ENCODE assay signal across 8 cellular contexts in genomic region chr16:19168173-19169080, GRCh38. TPM values are rescaled to one million over a fixed set of nuclear protein-coding genes. Genes with fewer than 3 reads are reported as not detected.
A peak's percentile ranks its signal among the peaks of the same experiment; 100 is the strongest.
DNase-seq lines count a peak whose midpoint lies in the region; ATAC-seq and TF ChIP-seq lines count a peak whose summit lies in the region.

A gene with protein sequence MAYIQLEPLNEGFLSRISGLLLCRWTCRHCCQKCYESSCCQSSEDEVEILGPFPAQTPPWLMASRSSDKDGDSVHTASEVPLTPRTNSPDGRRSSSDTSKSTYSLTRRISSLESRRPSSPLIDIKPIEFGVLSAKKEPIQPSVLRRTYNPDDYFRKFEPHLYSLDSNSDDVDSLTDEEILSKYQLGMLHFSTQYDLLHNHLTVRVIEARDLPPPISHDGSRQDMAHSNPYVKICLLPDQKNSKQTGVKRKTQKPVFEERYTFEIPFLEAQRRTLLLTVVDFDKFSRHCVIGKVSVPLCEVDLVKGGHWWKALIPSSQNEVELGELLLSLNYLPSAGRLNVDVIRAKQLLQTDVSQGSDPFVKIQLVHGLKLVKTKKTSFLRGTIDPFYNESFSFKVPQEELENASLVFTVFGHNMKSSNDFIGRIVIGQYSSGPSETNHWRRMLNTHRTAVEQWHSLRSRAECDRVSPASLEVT (plus strand): TSS chr16:19168240. CDS start chr16:19168647, 407 bp downstream.

- H3K4me3 Mint-ChIP-seq in mesothelial cell of epicardium, result peak within 1 kb of the TSS; percentile 73

- peaks cover 19% of the 10 kb centered on the region for H3K4me1 Mint-ChIP-seq in mesothelial cell of epicardium

- H3K36me3 Mint-ChIP-seq in mesothelial cell of epicardium, result no peaks in the 10 kb centered on the region

- peaks cover 32% of the 10 kb centered on the region for H3K27me3 Mint-ChIP-seq in mesothelial cell of epicardium (ENCODE audit: low read depth)

- ATAC-seq in HG02885 (IDR thresholded peaks at IDR 0.05; ENCODE audit: poor library complexity, unreplicated experiment), result no peak
- ATAC-seq in GM18511 (IDR thresholded peaks at IDR 0.05; ENCODE audit: unreplicated experiment), result no peak
- ATAC-seq in HG03045 (IDR thresholded peaks at IDR 0.05; ENCODE audit: unreplicated experiment), result no peak

- peak within 1 kb of the TSS; percentile 36 for H3K4me3 ChIP-seq in GM12865 (ENCODE audit: low read depth, low read length)

- H3K27ac Mint-ChIP-seq in mesothelial cell of epicardium, result no peak within 1 kb of the TSS

- no peak for DNase-seq in GM12865 (ENCODE audit: low read depth)
- peak; percentile 86 for DNase-seq in NCI-H2227 (lab: John Stamatoyannopoulos, UW; ENCODE audit: unreplicated experiment)
- peak; percentile 14 for DNase-seq in dermis blood vessel endothelial cell
- DNase-seq in mesothelial cell of epicardium (ENCODE audit: low spot score in 2 of 2, unreplicated experiment in 2 of 2), result peak in 1 of 2 experiments; percentile 45
- DNase-seq in inferior parietal cortex (ENCODE audit: extremely low spot score), result no peak

- TF ChIP-seq CTCF in GM12865 (IDR thresholded peaks at IDR 0.05; ENCODE audit: insufficient read depth, low read depth, low read length, missing control alignments) (no peak), mesothelial cell of epicardium (IDR thresholded peaks at IDR 0.05; ENCODE audit: unreplicated experiment) (no peak)

- peaks cover 2% of the 10 kb centered on the region for H3K9me3 Mint-ChIP-seq in mesothelial cell of epicardium

RNA-seq across cellular contexts. Expression of the gene that starts here (rescaled TPM):
- total RNA-seq in dermis blood vessel endothelial cell (2.2 and 2.9 TPM in 2 replicates), mesothelial cell of epicardium (7.4 to 8.6 TPM (median 7.5 TPM) in 3 replicates)

Comparison
In these comparisons a context has a peak if more than half of its experiments do, and no peak if none do; other contexts are left out.
1. DNase-seq: peak in NCI-H2227 (single experiment) and dermis blood vessel endothelial cell (single experiment); none in GM12865 (single experiment) and inferior parietal cortex (single experiment).